In genomic region chr2:167212054-167212648, GRCh38 we compare ENCODE assay signal across 9 cellular contexts.
A peak's percentile ranks its signal among the peaks of the same experiment; 100 is the strongest.
DNase-seq lines count a peak whose midpoint lies in the region; ATAC-seq and TF ChIP-seq lines count a peak whose summit lies in the region.
"Had no signal": no experiment of that assay in that cellular context is flagged by ENCODE, and none has a peak within 500 bp of the region (broad histone marks: within the 10 kb centered on the region; RNA-seq: fewer than 3 reads in every experiment).

No MANE protein-coding gene starts in this region.

- no peaks in the 10 kb centered on the region for H3K4me1 Mint-ChIP-seq in activated T-cell treated with anti-CD3 and anti-CD28 coated beads, Interleukin-2, amount 50 U/mL, for 72 hours (ENCODE audit: low read depth)
- no peaks in the 10 kb centered on the region for H3K4me1 Mint-ChIP-seq in activated T-cell treated with anti-CD3 and anti-CD28 coated beads, Interleukin-2, amount 50 U/mL, for 4 hours (ENCODE audit: low read depth)
- peaks cover 14% of the 10 kb centered on the region for H3K4me1 Mint-ChIP-seq in GM23338
- H3K4me1 Mint-ChIP-seq: stimulated activated naive B cell treated with anti-CD40 and anti-IgM and Interleukin-4, amounts not matched to agents 10 μg/mL and 1 μg/mL and 100 μg/mL, for 72 hours had no signal

- H3K9me3 Mint-ChIP-seq in activated T-cell treated with anti-CD3 and anti-CD28 coated beads, Interleukin-2, amount 50 U/mL, for 72 hours = no peaks in the 10 kb centered on the region
- H3K9me3 Mint-ChIP-seq in activated T-cell treated with anti-CD3 and anti-CD28 coated beads, Interleukin-2, amount 50 U/mL, for 4 hours = no peaks in the 10 kb centered on the region
- peaks cover 4% of the 10 kb centered on the region; the same call in 1 of the 3 replicates for H3K9me3 Mint-ChIP-seq in GM23338
- H3K9me3 Mint-ChIP-seq: stimulated activated naive B cell treated with anti-CD40 and anti-IgM and Interleukin-4, amounts not matched to agents 10 μg/mL and 1 μg/mL and 100 μg/mL, for 72 hours had no signal

- H4K20me1 ChIP-seq in GM23338 (replicated peaks; ENCODE audit: insufficient read depth) = no peaks in the 10 kb centered on the region
- no peaks in the 10 kb centered on the region for H4K20me1 ChIP-seq in MM.1S (ENCODE audit: insufficient read depth, low read length)
- H4K20me1 ChIP-seq in SU-DHL-6 (ENCODE audit: low read depth, low read length) = no peaks in the 10 kb centered on the region

- no peak overlapping the region for H3K27ac Mint-ChIP-seq in activated T-cell treated with anti-CD3 and anti-CD28 coated beads, Interleukin-2, amount 50 U/mL, for 72 hours
- no peak overlapping the region for H3K27ac Mint-ChIP-seq in GM23338
- H3K27ac Mint-ChIP-seq: stimulated activated naive B cell treated with anti-CD40 and anti-IgM and Interleukin-4, amounts not matched to agents 10 μg/mL and 1 μg/mL and 100 μg/mL, for 72 hours had no signal

- H3K79me2 ChIP-seq in GM23338 (replicated peaks; ENCODE audit: insufficient read depth) = no peaks in the 10 kb centered on the region
- no peaks in the 10 kb centered on the region for H3K79me2 ChIP-seq in MM.1S (ENCODE audit: low read length)
- no peaks in the 10 kb centered on the region for H3K79me2 ChIP-seq in SU-DHL-6 (ENCODE audit: insufficient read depth, low read length)

- H3K4me3 Mint-ChIP-seq in activated T-cell treated with anti-CD3 and anti-CD28 coated beads, Interleukin-2, amount 50 U/mL, for 72 hours = no peak overlapping the region
- H3K4me3 Mint-ChIP-seq in activated T-cell treated with anti-CD3 and anti-CD28 coated beads, Interleukin-2, amount 50 U/mL, for 4 hours = no peak overlapping the region
- H3K4me3 Mint-ChIP-seq in GM23338 = no peak overlapping the region
- H3K4me3 Mint-ChIP-seq: stimulated activated naive B cell treated with anti-CD40 and anti-IgM and Interleukin-4, amounts not matched to agents 10 μg/mL and 1 μg/mL and 100 μg/mL, for 72 hours had no signal

- no peaks in the 10 kb centered on the region for H3K9me3 ChIP-seq in MM.1S (replicated peaks; ENCODE audit: insufficient read depth, low read length)
- H3K9me3 ChIP-seq in SU-DHL-6 (ENCODE audit: insufficient read depth, low read length) = no peaks in the 10 kb centered on the region

- H2AFZ ChIP-seq in GM23338 (no peak overlapping the region), MM.1S (ENCODE audit: low read length) (no peak overlapping the region), SU-DHL-6 (ENCODE audit: low read depth, low read length, severe bottlenecking) (no peak overlapping the region)

- H3F3A ChIP-seq in GM23338 (replicated peaks; ENCODE audit: low read depth) = no peaks in the 10 kb centered on the region
- no peaks in the 10 kb centered on the region for H3F3A ChIP-seq in MM.1S (ENCODE audit: insufficient read depth, low read length)
- no peaks in the 10 kb centered on the region for H3F3A ChIP-seq in SU-DHL-6 (ENCODE audit: insufficient read depth)

- peak; percentile 80 to 95 for TF ChIP-seq CTCF in GM23338 (conservative IDR thresholded peaks at IDR 0.05; ENCODE audit: low read depth in 2 of 2)
- peak; percentile 80 for TF ChIP-seq CTCF in MM.1S (IDR thresholded peaks at IDR 0.05; ENCODE audit: low read length)
- TF ChIP-seq CTCF in SU-DHL-6 (IDR thresholded peaks at IDR 0.05; ENCODE audit: insufficient read depth, low read length, poor library complexity, severe bottlenecking) = peak; percentile 42
- peak; percentile 72 for TF ChIP-seq CTCF in fibroblast of villous mesenchyme (IDR thresholded peaks at IDR 0.05; ENCODE audit: insufficient read depth, low read depth, low read length)

- H3K4me1 ChIP-seq in GM23338 (ENCODE audit: insufficient read depth) = peaks cover 16% of the 10 kb centered on the region; the same call in 1 of the 2 replicates
- H3K4me1 ChIP-seq in MM.1S (ENCODE audit: low read length) = no peaks in the 10 kb centered on the region

- no peak overlapping the region for H3K27ac ChIP-seq in GM23338 (ENCODE audit: low read depth)
- H3K27ac ChIP-seq in MM.1S (ENCODE audit: low read length) = no peak overlapping the region
- no peak overlapping the region for H3K27ac ChIP-seq in SU-DHL-6 (ENCODE audit: low read depth, low read length)

- H3K27me3 Mint-ChIP-seq in activated T-cell treated with anti-CD3 and anti-CD28 coated beads, Interleukin-2, amount 50 U/mL, for 72 hours (ENCODE audit: low read depth) = no peaks in the 10 kb centered on the region
- H3K27me3 Mint-ChIP-seq in activated T-cell treated with anti-CD3 and anti-CD28 coated beads, Interleukin-2, amount 50 U/mL, for 4 hours (ENCODE audit: low read depth) = no peaks in the 10 kb centered on the region
- H3K27me3 Mint-ChIP-seq in GM23338 (ENCODE audit: insufficient read depth, low read depth, poor library complexity) = peaks cover 7% of the 10 kb centered on the region

- no peaks in the 10 kb centered on the region for H3K36me3 Mint-ChIP-seq in activated T-cell treated with anti-CD3 and anti-CD28 coated beads, Interleukin-2, amount 50 U/mL, for 72 hours (ENCODE audit: insufficient read depth in 2 of 2)
- no peaks in the 10 kb centered on the region for H3K36me3 Mint-ChIP-seq in activated T-cell treated with anti-CD3 and anti-CD28 coated beads, Interleukin-2, amount 50 U/mL, for 4 hours (ENCODE audit: insufficient read depth)
- no peaks in the 10 kb centered on the region for H3K36me3 Mint-ChIP-seq in GM23338 (ENCODE audit: low read depth)
- H3K36me3 Mint-ChIP-seq: stimulated activated naive B cell treated with anti-CD40 and anti-IgM and Interleukin-4, amounts not matched to agents 10 μg/mL and 1 μg/mL and 100 μg/mL, for 72 hours had no signal

- H3K9ac ChIP-seq in MM.1S (ENCODE audit: low read length) = no peak overlapping the region
- no peak overlapping the region for H3K9ac ChIP-seq in SU-DHL-6 (ENCODE audit: low read length)

- H3K4me2 ChIP-seq in GM23338 (no peak overlapping the region), MM.1S (ENCODE audit: low read depth, low read length) (no peak overlapping the region), SU-DHL-6 (ENCODE audit: low read depth, low read length, poor library complexity, severe bottlenecking) (no peak overlapping the region)

- H3K9me2 ChIP-seq in GM23338 (ENCODE audit: insufficient read depth) (no peaks in the 10 kb centered on the region), MM.1S (replicated peaks; ENCODE audit: insufficient read depth, low read length) (no peaks in the 10 kb centered on the region), SU-DHL-6 (replicated peaks; ENCODE audit: insufficient read depth, low read length) (no peaks in the 10 kb centered on the region)

- peak; percentile 24 to 33 for DNase-seq in activated T-cell treated with anti-CD3 and anti-CD28 coated beads, Interleukin-2, amount 50 U/mL, for 72 hours
- no peak for DNase-seq in activated T-cell treated with anti-CD3 and anti-CD28 coated beads, Interleukin-2, amount 50 U/mL, for 4 hours
- DNase-seq in GM23338 (ENCODE audit: low spot score) (peak; percentile 84), MM.1S (peak; percentile 51), fibroblast of villous mesenchyme (ENCODE audit: low read depth) (peak; percentile 41), renal cortical epithelial cell (ENCODE audit: low read depth) (peak; percentile 56)
- DNase-seq: stimulated activated naive B cell treated with anti-CD40 and anti-IgM and Interleukin-4, amounts not matched to agents 10 μg/mL and 1 μg/mL and 100 μg/mL, for 72 hours had no signal

- ATAC-seq in activated T-cell treated with anti-CD3 and anti-CD28 coated beads, Interleukin-2, amount 50 U/mL, for 72 hours (replicated peaks in 1 of 2) = peak in 1 of 2 donors; percentile 41
- no peak for ATAC-seq in activated T-cell treated with anti-CD3 and anti-CD28 coated beads, Interleukin-2, amount 50 U/mL, for 4 hours
- ATAC-seq in GM23338 (peak; percentile 57), GM21825 (IDR thresholded peaks at IDR 0.05; ENCODE audit: unreplicated experiment) (no peak)

- H3K27me3 ChIP-seq in GM23338 (ENCODE audit: insufficient read depth) (no peaks in the 10 kb centered on the region), MM.1S (replicated peaks; ENCODE audit: insufficient read depth, low read length) (no peaks in the 10 kb centered on the region), SU-DHL-6 (ENCODE audit: low read length) (no peaks in the 10 kb centered on the region)

- H3K36me3 ChIP-seq in GM23338 (ENCODE audit: insufficient read depth) (no peaks in the 10 kb centered on the region), MM.1S (replicated peaks; ENCODE audit: insufficient read depth, low read length) (no peaks in the 10 kb centered on the region), SU-DHL-6 (ENCODE audit: low read length) (no peaks in the 10 kb centered on the region)

- no peak overlapping the region for H3K4me3 ChIP-seq in GM23338
- H3K4me3 ChIP-seq in MM.1S (ENCODE audit: low read length) = no peak overlapping the region
- H3K4me3 ChIP-seq in SU-DHL-6 (ENCODE audit: insufficient read depth, low read length, poor library complexity, severe bottlenecking) = no peak overlapping the region
- no peak overlapping the region for H3K4me3 ChIP-seq in fibroblast of villous mesenchyme (ENCODE audit: low read depth, low read length)

TF ChIP-seq in GM23338, 12 proteins besides CTCF, POLR2A, EP300 and RAD21 (continues in another document):
- TF ChIP-seq ZNF331 (CRISPR knock-in tag; IDR thresholded peaks at IDR 0.05; ENCODE audit: low read depth) (no peak), NANOG (IDR thresholded peaks at IDR 0.05; ENCODE audit: borderline replicate concordance) (no peak), JUNB (IDR thresholded peaks at IDR 0.05; ENCODE audit: unreplicated experiment) (no peak)
